Comparison of ENCODE assay signal across 1 cellular context in genomic region chr12:101407438-101408345, GRCh38.
TF ChIP-seq lines count a peak whose summit lies in the region.

Gene ARL1 (minus strand): TSS chr12:101407772. CDS start chr12:101407645, 127 bp downstream.

TF ChIP-seq in WTC11, 78 proteins besides CTCF, POLR2A, EP300 and RAD21 (continued from another document):
- TF ChIP-seq AFF4 (CRISPR knock-in tag; IDR thresholded peaks at IDR 0.05; ENCODE audit: borderline replicate concordance) (no peak), HMGA2 (CRISPR knock-in tag; IDR thresholded peaks at IDR 0.05) (no peak), ZNF512 (CRISPR knock-in tag; IDR thresholded peaks at IDR 0.05; ENCODE audit: borderline replicate concordance) (no peak), ZSCAN18 (CRISPR knock-in tag; IDR thresholded peaks at IDR 0.05) (no peak), KAT7 (CRISPR knock-in tag; IDR thresholded peaks at IDR 0.05; ENCODE audit: borderline replicate concordance) (peak; percentile 64; the same call in 1 of the 2 replicates), FOXK1 (CRISPR knock-in tag; IDR thresholded peaks at IDR 0.05) (no peak), TEAD4 (CRISPR knock-in tag; IDR thresholded peaks at IDR 0.05) (no peak), ZNF671 (CRISPR knock-in tag; IDR thresholded peaks at IDR 0.05) (no peak), ZNF232 (CRISPR knock-in tag; IDR thresholded peaks at IDR 0.05) (no peak), NR3C1 (CRISPR knock-in tag; conservative IDR thresholded peaks at IDR 0.05; ENCODE audit: low read depth) (no peak), EMX1 (CRISPR knock-in tag; IDR thresholded peaks at IDR 0.05) (no peak), ETV6 (CRISPR knock-in tag; IDR thresholded peaks at IDR 0.05) (0 out of 2 replicates have a peak, but pooled peaks have one; percentile 14), MYBL2 (CRISPR knock-in tag; IDR thresholded peaks at IDR 0.05) (no peak), TEAD1 (CRISPR knock-in tag; IDR thresholded peaks at IDR 0.05) (0 out of 2 replicates have a peak, but pooled peaks have one; percentile 22), ZBTB21 (CRISPR knock-in tag; IDR thresholded peaks at IDR 0.05; ENCODE audit: borderline replicate concordance) (no peak), NFE2L1 (CRISPR knock-in tag; IDR thresholded peaks at IDR 0.05) (no peak), ZNF423 (CRISPR knock-in tag; IDR thresholded peaks at IDR 0.05) (no peak), CREM (CRISPR knock-in tag; IDR thresholded peaks at IDR 0.05) (peak; percentile 66; the same call in 1 of the 2 replicates), ZNF219 (CRISPR knock-in tag; IDR thresholded peaks at IDR 0.05; ENCODE audit: borderline replicate concordance) (no peak), NFATC4 (CRISPR knock-in tag; IDR thresholded peaks at IDR 0.05) (no peak), GTF2I (CRISPR knock-in tag; conservative IDR thresholded peaks at IDR 0.05) (no peak), CBFB (CRISPR knock-in tag; IDR thresholded peaks at IDR 0.05; ENCODE audit: low read depth) (no peak; the same call in 1 of the 2 replicates), SP1 (CRISPR knock-in tag; conservative IDR thresholded peaks at IDR 0.05) (peak; percentile 33; the same call in 1 of the 2 replicates), E2F1 (CRISPR knock-in tag; IDR thresholded peaks at IDR 0.05) (no peak), GRHL2 (CRISPR knock-in tag; IDR thresholded peaks at IDR 0.05; ENCODE audit: insufficient replicate concordance, severe bottlenecking) (no peak), MAX (CRISPR knock-in tag; IDR thresholded peaks at IDR 0.05) (peak; percentile 85), TP53 (CRISPR knock-in tag; IDR thresholded peaks at IDR 0.05) (no peak), ZNF263 (CRISPR knock-in tag; IDR thresholded peaks at IDR 0.05; ENCODE audit: low read depth) (no peak), JUN (CRISPR knock-in tag; IDR thresholded peaks at IDR 0.05) (no peak), IRF1 (CRISPR knock-in tag; IDR thresholded peaks at IDR 0.05) (no peak), SOX15 (CRISPR knock-in tag; IDR thresholded peaks at IDR 0.05) (no peak), NFYB (CRISPR knock-in tag; conservative IDR thresholded peaks at IDR 0.05; ENCODE audit: low read depth) (no peak), RELA (CRISPR knock-in tag; IDR thresholded peaks at IDR 0.05; ENCODE audit: borderline replicate concordance) (no peak), NR1H2 (CRISPR knock-in tag; IDR thresholded peaks at IDR 0.05) (no peak), USF1 (CRISPR knock-in tag; IDR thresholded peaks at IDR 0.05) (peak; percentile 49; the same call in 1 of the 2 replicates), HMGXB4 (CRISPR knock-in tag; IDR thresholded peaks at IDR 0.05) (peak; percentile 48; the same call in 1 of the 2 replicates), ATF6 (CRISPR knock-in tag; IDR thresholded peaks at IDR 0.05) (no peak)
- TF ChIP-seq, protein P1, sequence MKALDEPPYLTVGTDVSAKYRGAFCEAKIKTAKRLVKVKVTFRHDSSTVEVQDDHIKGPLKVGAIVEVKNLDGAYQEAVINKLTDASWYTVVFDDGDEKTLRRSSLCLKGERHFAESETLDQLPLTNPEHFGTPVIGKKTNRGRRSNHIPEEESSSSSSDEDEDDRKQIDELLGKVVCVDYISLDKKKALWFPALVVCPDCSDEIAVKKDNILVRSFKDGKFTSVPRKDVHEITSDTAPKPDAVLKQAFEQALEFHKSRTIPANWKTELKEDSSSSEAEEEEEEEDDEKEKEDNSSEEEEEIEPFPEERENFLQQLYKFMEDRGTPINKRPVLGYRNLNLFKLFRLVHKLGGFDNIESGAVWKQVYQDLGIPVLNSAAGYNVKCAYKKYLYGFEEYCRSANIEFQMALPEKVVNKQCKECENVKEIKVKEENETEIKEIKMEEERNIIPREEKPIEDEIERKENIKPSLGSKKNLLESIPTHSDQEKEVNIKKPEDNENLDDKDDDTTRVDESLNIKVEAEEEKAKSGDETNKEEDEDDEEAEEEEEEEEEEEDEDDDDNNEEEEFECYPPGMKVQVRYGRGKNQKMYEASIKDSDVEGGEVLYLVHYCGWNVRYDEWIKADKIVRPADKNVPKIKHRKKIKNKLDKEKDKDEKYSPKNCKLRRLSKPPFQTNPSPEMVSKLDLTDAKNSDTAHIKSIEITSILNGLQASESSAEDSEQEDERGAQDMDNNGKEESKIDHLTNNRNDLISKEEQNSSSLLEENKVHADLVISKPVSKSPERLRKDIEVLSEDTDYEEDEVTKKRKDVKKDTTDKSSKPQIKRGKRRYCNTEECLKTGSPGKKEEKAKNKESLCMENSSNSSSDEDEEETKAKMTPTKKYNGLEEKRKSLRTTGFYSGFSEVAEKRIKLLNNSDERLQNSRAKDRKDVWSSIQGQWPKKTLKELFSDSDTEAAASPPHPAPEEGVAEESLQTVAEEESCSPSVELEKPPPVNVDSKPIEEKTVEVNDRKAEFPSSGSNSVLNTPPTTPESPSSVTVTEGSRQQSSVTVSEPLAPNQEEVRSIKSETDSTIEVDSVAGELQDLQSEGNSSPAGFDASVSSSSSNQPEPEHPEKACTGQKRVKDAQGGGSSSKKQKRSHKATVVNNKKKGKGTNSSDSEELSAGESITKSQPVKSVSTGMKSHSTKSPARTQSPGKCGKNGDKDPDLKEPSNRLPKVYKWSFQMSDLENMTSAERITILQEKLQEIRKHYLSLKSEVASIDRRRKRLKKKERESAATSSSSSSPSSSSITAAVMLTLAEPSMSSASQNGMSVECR (CRISPR knock-in tag; IDR thresholded peaks at IDR 0.05; ENCODE audit: borderline replicate concordance), result peak; percentile 45; the same call in 1 of the 2 replicates
- TF ChIP-seq, protein P2, sequence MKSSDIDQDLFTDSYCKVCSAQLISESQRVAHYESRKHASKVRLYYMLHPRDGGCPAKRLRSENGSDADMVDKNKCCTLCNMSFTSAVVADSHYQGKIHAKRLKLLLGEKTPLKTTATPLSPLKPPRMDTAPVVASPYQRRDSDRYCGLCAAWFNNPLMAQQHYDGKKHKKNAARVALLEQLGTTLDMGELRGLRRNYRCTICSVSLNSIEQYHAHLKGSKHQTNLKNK (CRISPR knock-in tag; IDR thresholded peaks at IDR 0.05), result no peak
- TF ChIP-seq, protein P3, sequence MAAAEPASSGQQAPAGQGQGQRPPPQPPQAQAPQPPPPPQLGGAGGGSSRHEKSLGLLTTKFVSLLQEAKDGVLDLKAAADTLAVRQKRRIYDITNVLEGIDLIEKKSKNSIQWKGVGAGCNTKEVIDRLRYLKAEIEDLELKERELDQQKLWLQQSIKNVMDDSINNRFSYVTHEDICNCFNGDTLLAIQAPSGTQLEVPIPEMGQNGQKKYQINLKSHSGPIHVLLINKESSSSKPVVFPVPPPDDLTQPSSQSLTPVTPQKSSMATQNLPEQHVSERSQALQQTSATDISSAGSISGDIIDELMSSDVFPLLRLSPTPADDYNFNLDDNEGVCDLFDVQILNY (CRISPR knock-in tag; IDR thresholded peaks at IDR 0.05), result no peak
